ENCODE assay signal across 8 cellular contexts in genomic region chr11:92791886-92792285, GRCh38.
"Had no signal": no experiment of that assay in that cellular context is flagged by ENCODE, and none has a peak within 500 bp of the region (broad histone marks: within the 10 kb centered on the region; RNA-seq: fewer than 3 reads in every experiment).

No MANE protein-coding gene starts in this region.

- H3K4me2 ChIP-seq: KMS-11 had no signal

- H3K4me3 ChIP-seq: K562 had no signal

- DNase-seq: IMR-90, KBM-7, KG1 had no signal

- ATAC-seq: HepG2, K562 had no signal

- H3K9ac ChIP-seq: KMS-11 had no signal

- H3K27ac ChIP-seq: HL-60, KMS-11 had no signal

- FAIRE-seq: HepG2, HTR-8/SVneo, K562 had no signal
